Comparison of ENCODE assay signal across 9 cellular contexts in the genomic region with DNA sequence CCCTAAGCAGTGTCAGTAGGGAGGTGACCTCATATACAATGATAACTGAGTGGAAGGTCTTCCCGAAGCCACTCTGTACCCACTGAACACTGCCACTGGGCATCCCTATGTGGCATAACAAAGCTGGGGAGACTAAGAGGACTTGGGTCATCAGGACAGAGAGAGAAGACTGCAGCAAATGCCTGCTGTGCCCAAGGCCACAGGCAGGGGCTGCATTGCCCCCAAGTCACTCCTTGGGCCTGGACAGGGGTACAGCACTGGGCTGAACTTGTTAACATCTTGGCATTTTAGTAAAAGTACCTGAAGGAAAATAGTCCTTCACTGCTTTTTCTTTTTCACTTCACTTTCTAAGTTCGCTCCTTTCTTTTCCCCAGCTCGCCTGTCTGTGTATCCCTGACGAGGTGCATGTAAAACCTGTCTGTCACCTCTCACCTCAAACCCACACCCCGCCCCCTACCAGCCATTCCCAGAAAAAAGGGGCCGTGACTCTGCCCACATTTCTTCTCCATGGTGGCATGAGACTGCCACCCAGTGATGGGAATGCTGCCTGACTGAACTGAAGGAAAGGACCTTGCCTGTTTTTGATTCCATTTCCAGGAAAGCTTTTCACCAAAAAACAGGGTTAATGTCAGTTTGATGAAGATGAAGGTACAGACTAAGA.
DNase-seq lines count a peak whose midpoint lies in the region; ATAC-seq and TF ChIP-seq lines count a peak whose summit lies in the region.
"Had no signal": no experiment of that assay in that cellular context is flagged by ENCODE, and none has a peak within 500 bp of the region (broad histone marks: within the 10 kb centered on the region; RNA-seq: fewer than 3 reads in every experiment).

No MANE protein-coding gene starts in this region.

- H3K9me3 Mint-ChIP-seq in natural killer cell treated with Interleukin-12 subunit alpha and Interleukin-12 subunit beta and Interleukin-15 and Interleukin-18, amount 100 ng/mL, for 72 hours: no peaks in the 10 kb centered on the region
- H3K9me3 Mint-ChIP-seq: activated naive CD4-positive, alpha-beta T cell treated with anti-CD3 and anti-CD28 coated beads, Interleukin-2, amount 50 U/mL, for 24 hours had no signal

- H3K4me3 ChIP-seq in AG04450 (ENCODE audit: low read depth, low read length) (no peak overlapping the region), HEK293 (ENCODE audit: low read depth, low read length) (no peak overlapping the region), iPS DF 6.9 (ENCODE audit: low read length) (no peak overlapping the region)

- DNase-seq in AG04450 (ENCODE audit: low read depth, low spot score): no peak
- peak; percentile 13 for DNase-seq in amniotic epithelial cell (ENCODE audit: low read depth)
- DNase-seq in iPS DF 6.9 (ENCODE audit: low read depth, low spot score): peak; percentile 52
- DNase-seq in NK-92 treated with Interleukin-12 subunit alpha and Interleukin-12 subunit beta, amount 100 ng/mL, for 24 hours (lab: John Stamatoyannopoulos, UW): no peak
- no peak for DNase-seq in natural killer cell treated with Interleukin-12 subunit alpha and Interleukin-12 subunit beta and Interleukin-15 and Interleukin-18, amount 100 ng/mL, for 72 hours (ENCODE audit: low spot score)

- TF ChIP-seq CTCF in AG04450 (IDR thresholded peaks at IDR 0.05; ENCODE audit: low read depth, low read length) (peak; percentile 50), HEK293 (tag by site-specific recombination; IDR thresholded peaks at IDR 0.05) (peak; percentile 83)

- H3K27ac Mint-ChIP-seq in natural killer cell treated with Interleukin-12 subunit alpha and Interleukin-12 subunit beta and Interleukin-15 and Interleukin-18, amount 100 ng/mL, for 72 hours: no peak overlapping the region
- H3K27ac Mint-ChIP-seq: activated naive CD4-positive, alpha-beta T cell treated with anti-CD3 and anti-CD28 coated beads, Interleukin-2, amount 50 U/mL, for 24 hours had no signal

- POLR2A ChIA-PET in AG04450 (lab: Yijun Ruan, JAX) (no interaction called here), HEK293 (lab: Yijun Ruan, JAX) (no interaction called here)

- H3K36me3 Mint-ChIP-seq in natural killer cell treated with Interleukin-12 subunit alpha and Interleukin-12 subunit beta and Interleukin-15 and Interleukin-18, amount 100 ng/mL, for 72 hours: no peaks in the 10 kb centered on the region

- ATAC-seq in natural killer cell treated with Interleukin-12 subunit alpha and Interleukin-12 subunit beta and Interleukin-15 and Interleukin-18, amount 100 ng/mL, for 72 hours: no peak
- ATAC-seq in GM18909 (IDR thresholded peaks at IDR 0.05; ENCODE audit: poor library complexity, unreplicated experiment): no peak
- ATAC-seq in GM21526 (IDR thresholded peaks at IDR 0.05; ENCODE audit: low FRiP score, unreplicated experiment): no peak

- H3K36me3 ChIP-seq in HEK293 (ENCODE audit: control insufficient read depth in 2 of 2, insufficient read depth in 1 of 2, low read length in 2 of 2): no peaks in the 10 kb centered on the region
- H3K36me3 ChIP-seq in iPS DF 6.9 (ENCODE audit: control insufficient read depth, insufficient read depth, low read length): no peaks in the 10 kb centered on the region

- H3K27ac ChIP-seq in AG04450 (ENCODE audit: low read depth, low read length) (no peak overlapping the region), HEK293 (ENCODE audit: extremely low read depth, low read depth, low read length) (no peak overlapping the region), iPS DF 6.9 (ENCODE audit: low read length) (no peak overlapping the region)

- H3K4me1 ChIP-seq in HEK293 (ENCODE audit: control insufficient read depth, insufficient read depth, low read length) (no peaks in the 10 kb centered on the region), iPS DF 6.9 (ENCODE audit: control insufficient read depth, insufficient read depth, low read length) (no peaks in the 10 kb centered on the region)

- CTCF ChIA-PET in AG04450 (lab: Charles Lee) (interaction anchor here (0.6 to 1.5 kb wide), 3 partner anchors 12 to 136 kb away, joined by 3 read pairs; no protein-coding TSS in a partner anchor), HEK293 (lab: Yijun Ruan, JAX) (interaction anchor here (0.6 to 2.4 kb wide), 15 partner anchors 10 to 568 kb away, joined by 3 to 17 read pairs (median 3); no protein-coding TSS in a partner anchor)

- no peaks in the 10 kb centered on the region for H3K4me1 Mint-ChIP-seq in natural killer cell treated with Interleukin-12 subunit alpha and Interleukin-12 subunit beta and Interleukin-15 and Interleukin-18, amount 100 ng/mL, for 72 hours (ENCODE audit: low read depth in 2 of 2)

- no peaks in the 10 kb centered on the region for H3K27me3 Mint-ChIP-seq in natural killer cell treated with Interleukin-12 subunit alpha and Interleukin-12 subunit beta and Interleukin-15 and Interleukin-18, amount 100 ng/mL, for 72 hours
- H3K27me3 Mint-ChIP-seq: activated naive CD4-positive, alpha-beta T cell treated with anti-CD3 and anti-CD28 coated beads, Interleukin-2, amount 50 U/mL, for 24 hours had no signal

- H3K9me3 ChIP-seq in AG04450 (ENCODE audit: control insufficient read depth, insufficient read depth, low read length) (no peaks in the 10 kb centered on the region), HEK293 (ENCODE audit: control insufficient read depth, insufficient read depth, low read depth, low read length) (no peaks in the 10 kb centered on the region), iPS DF 6.9 (ENCODE audit: control insufficient read depth, insufficient read depth, low read length) (no peaks in the 10 kb centered on the region)

- no peak overlapping the region for H3K4me3 Mint-ChIP-seq in natural killer cell treated with Interleukin-12 subunit alpha and Interleukin-12 subunit beta and Interleukin-15 and Interleukin-18, amount 100 ng/mL, for 72 hours
- H3K4me3 Mint-ChIP-seq: activated naive CD4-positive, alpha-beta T cell treated with anti-CD3 and anti-CD28 coated beads, Interleukin-2, amount 50 U/mL, for 24 hours had no signal

- WGBS in iPS DF 6.9 (ENCODE audit: insufficient coverage, insufficient read length): no CpG with 5 or more reads among the region's 6 CpGs

- peaks cover 28% of the 10 kb centered on the region for H3K27me3 ChIP-seq in AG04450 (ENCODE audit: control insufficient read depth, insufficient read depth, low read length)
- no peaks in the 10 kb centered on the region for H3K27me3 ChIP-seq in iPS DF 6.9 (ENCODE audit: control insufficient read depth, insufficient read depth, low read length)

TF ChIP-seq in HEK293, 187 proteins besides CTCF, POLR2A, EP300 and RAD21:
- peak; percentile 81 for TF ChIP-seq PRDM1 (tag by site-specific recombination; IDR thresholded peaks at IDR 0.05)
- TF ChIP-seq EGR2 (tag by site-specific recombination; IDR thresholded peaks at IDR 0.05; ENCODE audit: low read depth): peak; percentile 36; the same call in 1 of the 2 replicates
- peak; percentile 28; the same call in 1 of the 2 replicates for TF ChIP-seq ZFHX2 (tag by site-specific recombination; conservative IDR thresholded peaks at IDR 0.05)
- peak; percentile 38 for TF ChIP-seq ZNF654 (tag by site-specific recombination; IDR thresholded peaks at IDR 0.05; ENCODE audit: low read depth)
- TF ChIP-seq ZBTB8A (tag by site-specific recombination; IDR thresholded peaks at IDR 0.05): no peak
TF ChIP-seq in HEK293: peak in this region for 4.

Comparison
In these comparisons a context has a peak if more than half of its experiments do, and no peak if none do; other contexts are left out.
1. DNase-seq: peak in amniotic epithelial cell (single experiment) and iPS DF 6.9 (single experiment); none in AG04450 (single experiment), NK-92 treated with Interleukin-12 subunit alpha and Interleukin-12 subunit beta, amount 100 ng/mL, for 24 hours (single experiment) and natural killer cell treated with Interleukin-12 subunit alpha and Interleukin-12 subunit beta and Interleukin-15 and Interleukin-18, amount 100 ng/mL, for 72 hours (single experiment).